ENCODE assay signal across 1 cellular context in genomic region chr12:80422549-80422948, GRCh38.
TF ChIP-seq lines count a peak whose summit lies in the region.

No MANE protein-coding gene starts in this region.

TF ChIP-seq in SK-N-SH treated with all-trans-retinoic acid at 6 μM for 48 hours, 23 proteins besides CTCF, POLR2A, EP300 and RAD21:
- TF ChIP-seq GLIS3 (CRISPR knock-in tag; IDR thresholded peaks at IDR 0.05) (no peak), TCF4 (CRISPR knock-in tag; IDR thresholded peaks at IDR 0.05; ENCODE audit: borderline replicate concordance) (no peak), TSHZ2 (CRISPR knock-in tag; IDR thresholded peaks at IDR 0.05) (no peak), ARNTL (CRISPR knock-in tag; IDR thresholded peaks at IDR 0.05; ENCODE audit: borderline replicate concordance, low read depth) (no peak), ZFP30 (CRISPR knock-in tag; IDR thresholded peaks at IDR 0.05) (no peak)
